Comparison of ENCODE assay signal across 19 cellular contexts in the genomic region with DNA sequence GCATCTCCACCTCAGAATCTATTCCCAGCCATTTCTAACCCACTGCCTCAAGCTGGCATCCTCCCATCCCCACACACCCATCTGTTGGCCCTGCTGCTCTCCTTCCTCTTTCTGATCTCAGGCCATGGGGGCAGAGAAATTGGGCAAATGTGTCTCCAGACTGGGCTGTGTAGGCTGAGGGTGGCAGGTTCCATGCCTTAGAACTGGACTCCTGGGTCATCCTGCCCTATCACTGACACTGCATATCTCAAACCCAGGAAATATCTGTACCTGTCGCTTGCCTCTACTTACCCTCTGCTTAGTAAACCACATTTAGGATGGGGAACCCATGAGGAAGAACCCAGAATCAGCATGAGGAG. TPM values are rescaled to one million over a fixed set of nuclear protein-coding genes. Genes with fewer than 3 reads are reported as not detected.
DNase-seq lines count a peak whose midpoint lies in the region; ATAC-seq and TF ChIP-seq lines count a peak whose summit lies in the region.
"Had no signal": no experiment of that assay in that cellular context is flagged by ENCODE, and none has a peak within 500 bp of the region (broad histone marks: within the 10 kb centered on the region; RNA-seq: fewer than 3 reads in every experiment).

No MANE protein-coding gene starts in this region.

- H3K27me3 Mint-ChIP-seq in activated T-cell treated with anti-CD3 and anti-CD28 coated beads, Interleukin-2, amount 50 U/mL, for 72 hours (ENCODE audit: low read depth) = peaks cover 36% of the 10 kb centered on the region
- no peaks in the 10 kb centered on the region for H3K27me3 Mint-ChIP-seq in stimulated activated memory B cell treated with anti-CD40 and anti-IgM and Interleukin-4, amounts not matched to agents 10 μg/mL and 1 μg/mL and 100 μg/mL, for 72 hours
- H3K27me3 Mint-ChIP-seq in CD14-positive monocyte (ENCODE audit: low read depth in 3 of 3) = peaks cover 81 to 97% (median 81%) of the 10 kb centered on the region in 3 donors
- H3K27me3 Mint-ChIP-seq: activated naive CD4-positive, alpha-beta T cell treated with anti-CD3 and anti-CD28 coated beads, Interleukin-2, amount 50 U/mL, for 24 hours had no signal

- ATAC-seq in activated T-cell treated with anti-CD3 and anti-CD28 coated beads, Interleukin-2, amount 50 U/mL, for 72 hours (replicated peaks in 1 of 2) = no peak
- ATAC-seq in stimulated activated memory B cell treated with anti-CD40 and anti-IgM and Interleukin-4, amounts not matched to agents 10 μg/mL and 1 μg/mL and 100 μg/mL, for 72 hours = no peak
- ATAC-seq in GM18909 (IDR thresholded peaks at IDR 0.05; ENCODE audit: poor library complexity, unreplicated experiment) = no peak
- ATAC-seq: gastrocnemius medialis, right lobe of liver, WTC11 had no signal

- peak overlapping the region; percentile 95 for H3K4me2 ChIP-seq in OCI-LY3 (ENCODE audit: low read length)

- H2AFZ ChIP-seq in OCI-LY3 (ENCODE audit: low read depth, low read length) = no peak overlapping the region

- H3K9me3 Mint-ChIP-seq in activated T-cell treated with anti-CD3 and anti-CD28 coated beads, Interleukin-2, amount 50 U/mL, for 72 hours = no peaks in the 10 kb centered on the region
- H3K9me3 Mint-ChIP-seq in stimulated activated memory B cell treated with anti-CD40 and anti-IgM and Interleukin-4, amounts not matched to agents 10 μg/mL and 1 μg/mL and 100 μg/mL, for 72 hours = no peaks in the 10 kb centered on the region
- H3K9me3 Mint-ChIP-seq in CD14-positive monocyte = peaks cover 0 to 19% (median 8%) of the 10 kb centered on the region in 7 donors
- H3K9me3 Mint-ChIP-seq: activated naive CD4-positive, alpha-beta T cell treated with anti-CD3 and anti-CD28 coated beads, Interleukin-2, amount 50 U/mL, for 24 hours; WTC11 had no signal

- peaks cover 50% of the 10 kb centered on the region for H3K4me1 Mint-ChIP-seq in activated T-cell treated with anti-CD3 and anti-CD28 coated beads, Interleukin-2, amount 50 U/mL, for 72 hours (ENCODE audit: low read depth)
- H3K4me1 Mint-ChIP-seq in stimulated activated memory B cell treated with anti-CD40 and anti-IgM and Interleukin-4, amounts not matched to agents 10 μg/mL and 1 μg/mL and 100 μg/mL, for 72 hours = peaks cover 73% of the 10 kb centered on the region
- peaks cover 21% of the 10 kb centered on the region for H3K4me1 Mint-ChIP-seq in CD14-positive monocyte

- peak overlapping the region; percentile 98 for H3K9ac ChIP-seq in OCI-LY3 (ENCODE audit: low read length)

- no peak for TF ChIP-seq POLR2A in tibial nerve (IDR thresholded peaks at IDR 0.05)

- H3K27me3 ChIP-seq in OCI-LY3 (ENCODE audit: low read depth, low read length) (no peaks in the 10 kb centered on the region), tibial nerve (peaks cover 0 to 71% of the 10 kb centered on the region in 2 donors)
- H3K27me3 ChIP-seq in effector memory CD4-positive, alpha-beta T cell (replicated peaks; ENCODE audit: control insufficient read depth, insufficient read depth, low read length, poor library complexity, severe bottlenecking) = no peaks in the 10 kb centered on the region

- H3K27ac ChIP-seq in OCI-LY3 (ENCODE audit: low read length) (peak overlapping the region; percentile 98), tibial nerve (no peak overlapping the region)
- peak overlapping the region; percentile 58 for H3K27ac ChIP-seq in effector memory CD4-positive, alpha-beta T cell (ENCODE audit: insufficient read depth, low read length, poor library complexity, severe bottlenecking)
- H3K27ac ChIP-seq: gastrocnemius medialis, neutrophil, right lobe of liver, tibial artery had no signal

- no peak overlapping the region for H3K27ac Mint-ChIP-seq in activated T-cell treated with anti-CD3 and anti-CD28 coated beads, Interleukin-2, amount 50 U/mL, for 72 hours
- peak overlapping the region; percentile 16 for H3K27ac Mint-ChIP-seq in stimulated activated memory B cell treated with anti-CD40 and anti-IgM and Interleukin-4, amounts not matched to agents 10 μg/mL and 1 μg/mL and 100 μg/mL, for 72 hours
- no peak overlapping the region for H3K27ac Mint-ChIP-seq in CD14-positive monocyte
- H3K27ac Mint-ChIP-seq: activated naive CD4-positive, alpha-beta T cell treated with anti-CD3 and anti-CD28 coated beads, Interleukin-2, amount 50 U/mL, for 24 hours; WTC11 had no signal

- no peaks in the 10 kb centered on the region for H4K20me1 ChIP-seq in OCI-LY3 (ENCODE audit: insufficient read depth, low read length)

- H3K4me1 ChIP-seq in OCI-LY3 (ENCODE audit: low read length) = peaks cover 78% of the 10 kb centered on the region
- H3K4me1 ChIP-seq in effector memory CD4-positive, alpha-beta T cell (ENCODE audit: control insufficient read depth, insufficient read depth, low read length, poor library complexity, severe bottlenecking) = peaks cover 46% of the 10 kb centered on the region
- H3K4me1 ChIP-seq in tibial nerve = peaks cover 0 to 66% (median 33%) of the 10 kb centered on the region in 4 donors

- peaks cover 0 to 1% of the 10 kb centered on the region in 2 donors for H3K36me3 Mint-ChIP-seq in activated T-cell treated with anti-CD3 and anti-CD28 coated beads, Interleukin-2, amount 50 U/mL, for 72 hours (ENCODE audit: insufficient read depth in 2 of 2)
- H3K36me3 Mint-ChIP-seq in stimulated activated memory B cell treated with anti-CD40 and anti-IgM and Interleukin-4, amounts not matched to agents 10 μg/mL and 1 μg/mL and 100 μg/mL, for 72 hours = no peaks in the 10 kb centered on the region
- H3K36me3 Mint-ChIP-seq in CD14-positive monocyte = peaks cover 0 to 12% of the 10 kb centered on the region in 2 donors
- H3K36me3 Mint-ChIP-seq: activated naive CD4-positive, alpha-beta T cell treated with anti-CD3 and anti-CD28 coated beads, Interleukin-2, amount 50 U/mL, for 24 hours; WTC11 had no signal

- intact Hi-C loops in CD14-positive monocyte (cut with micrococcal nuclease) = no loop called here

- H3K79me2 ChIP-seq in OCI-LY3 (ENCODE audit: low read length) = peaks cover 59% of the 10 kb centered on the region

- peaks cover 41% of the 10 kb centered on the region for H3K36me3 ChIP-seq in OCI-LY3 (replicated peaks; ENCODE audit: low read depth, low read length)
- no peaks in the 10 kb centered on the region for H3K36me3 ChIP-seq in effector memory CD4-positive, alpha-beta T cell (ENCODE audit: control insufficient read depth, insufficient read depth, low read length)
- no peaks in the 10 kb centered on the region for H3K36me3 ChIP-seq in tibial nerve
- H3K36me3 ChIP-seq: gastrocnemius medialis, neutrophil, right lobe of liver, tibial artery had no signal

- no peak for TF ChIP-seq EP300 in tibial nerve (IDR thresholded peaks at IDR 0.05)

- WGBS in tibial nerve, 2 donors = 82 to 83% methylated on average over 1 of the region's 1 CpG

- no peak for DNase-seq in activated T-cell treated with anti-CD3 and anti-CD28 coated beads, Interleukin-2, amount 50 U/mL, for 72 hours
- no peak for DNase-seq in activated T-cell treated with anti-CD3 and anti-CD28 coated beads, Interleukin-2, amount 50 U/mL, for 48 hours
- DNase-seq in effector memory CD4-positive, alpha-beta T cell = no peak
- no peak for DNase-seq in tibial nerve (ENCODE audit: low spot score in 2 of 2)
- DNase-seq in CD14-positive monocyte (ENCODE audit: low spot score) = no peak
- DNase-seq: activated CD8-positive, alpha-beta memory T cell treated with anti-CD3 and anti-CD28 coated beads, Interleukin-2, amount 50 U/mL, for 48 hours; caudate nucleus; gastrocnemius medialis; NCI-H1092 treated with DMSO at 0.1 percent for 48 hours; right lobe of liver; stimulated activated CD4-positive, alpha-beta T cell treated with anti-CD3 and anti-CD28 coated beads, Interleukin-4, amount 100 ng/mL, for 1 hour; tibial artery had no signal

- no peaks in the 10 kb centered on the region for H3K9me3 ChIP-seq in OCI-LY3 (ENCODE audit: insufficient read depth, low read length)
- H3K9me3 ChIP-seq in effector memory CD4-positive, alpha-beta T cell (ENCODE audit: control insufficient read depth, low read length) = no peaks in the 10 kb centered on the region
- H3K9me3 ChIP-seq in tibial nerve = no peaks in the 10 kb centered on the region
- H3K9me3 ChIP-seq: gastrocnemius medialis, neutrophil, right lobe of liver, tibial artery had no signal

- peak overlapping the region; percentile 59 to 70 for H3K4me3 Mint-ChIP-seq in activated T-cell treated with anti-CD3 and anti-CD28 coated beads, Interleukin-2, amount 50 U/mL, for 72 hours
- peak overlapping the region; percentile 6 for H3K4me3 Mint-ChIP-seq in stimulated activated memory B cell treated with anti-CD40 and anti-IgM and Interleukin-4, amounts not matched to agents 10 μg/mL and 1 μg/mL and 100 μg/mL, for 72 hours
- H3K4me3 Mint-ChIP-seq in CD14-positive monocyte = peak overlapping the region in 1 of 2 donors; percentile 80
- H3K4me3 Mint-ChIP-seq: WTC11 had no signal

- TF ChIP-seq CTCF in OCI-LY3 (IDR thresholded peaks at IDR 0.05; ENCODE audit: low read depth, low read length) (no peak), tibial nerve (IDR thresholded peaks at IDR 0.05) (no peak), CD14-positive monocyte (IDR thresholded peaks at IDR 0.05) (no peak)

- H3K4me3 ChIP-seq in OCI-LY3 (ENCODE audit: low read length) (peak overlapping the region; percentile 99), tibial nerve (no peak overlapping the region)
- H3K4me3 ChIP-seq in effector memory CD4-positive, alpha-beta T cell (ENCODE audit: insufficient read depth, low read depth, low read length, poor library complexity, severe bottlenecking) = peak overlapping the region; percentile 15
- H3K4me3 ChIP-seq: gastrocnemius medialis, right lobe of liver, tibial artery had no signal

RNA-seq across cellular contexts. Expression of gene WNT10A, which starts 1.8 kb away (rescaled TPM):
- total RNA-seq in activated T-cell treated with anti-CD3 and anti-CD28 coated beads, Interleukin-2, amount 50 U/mL, for 72 hours = 1 to 10 TPM; 3.4 to 8.6 TPM
- 1 to 10 TPM in 1 of 4 donors, under 1 TPM in 2, not detected in 1; 0.21 to 1.3 (median 0.39) TPM for total RNA-seq in tibial nerve
- polyA plus RNA-seq in CD14-positive monocyte = not detected
- total RNA-seq: gastrocnemius medialis, WTC11 had no signal

RNA-seq across cellular contexts. Expression of gene WNT6, which starts 22.8 kb away (rescaled TPM):
- total RNA-seq in activated T-cell treated with anti-CD3 and anti-CD28 coated beads, Interleukin-2, amount 50 U/mL, for 72 hours = under 1 TPM; 0.19 TPM
- total RNA-seq in tibial nerve = 10 to 100 TPM; 26.1 to 81.5 (median 48.2) TPM
- polyA plus RNA-seq in CD14-positive monocyte = under 1 TPM; 0.27 to 0.37 TPM
- total RNA-seq: mammary epithelial cell, WTC11 had no signal
- polyA plus RNA-seq: mammary epithelial cell had no signal

RNA-seq across cellular contexts. Expression of gene PRKAG3, which starts 50.8 kb away (rescaled TPM):
- not detected for total RNA-seq in activated T-cell treated with anti-CD3 and anti-CD28 coated beads, Interleukin-2, amount 50 U/mL, for 72 hours
- total RNA-seq in tibial nerve = not detected
- polyA plus RNA-seq in CD14-positive monocyte = not detected
- total RNA-seq: mammary epithelial cell, right lobe of liver, WTC11 had no signal
- polyA plus RNA-seq: mammary epithelial cell had no signal

Comparison
In these comparisons a context has a peak if more than half of its experiments do, and no peak if none do; other contexts are left out.
1. H3K27ac ChIP-seq: peak in OCI-LY3 (single experiment) and effector memory CD4-positive, alpha-beta T cell (single experiment); none in tibial nerve (0 of 4).
2. H3K4me3 ChIP-seq: peak in OCI-LY3 (single experiment) and effector memory CD4-positive, alpha-beta T cell (single experiment); none in tibial nerve (0 of 4).
3. RNA of gene WNT6, which starts 22.8 kb away (total RNA-seq): 26.1 to 81.5 TPM in tibial nerve; 0.19 TPM in activated T-cell treated with anti-CD3 and anti-CD28 coated beads, Interleukin-2, amount 50 U/mL, for 72 hours; every median in the first group is over 10 times any median in the second.